In genomic region chr7:25159983-25160596, GRCh38 we compare ENCODE assay signal across 8 cellular contexts. TPM values are rescaled to one million over a fixed set of nuclear protein-coding genes. Genes with fewer than 3 reads are reported as not detected.
DNase-seq lines count a peak whose midpoint lies in the region; ATAC-seq, FAIRE-seq and TF ChIP-seq lines count a peak whose summit lies in the region.
"Not testable (repeated sequence)": the region's sequence is repeated elsewhere in the genome, so short reads cannot be mapped to it uniquely, and the experiment has no call there.

No MANE protein-coding gene starts in this region.

- H3K4me2 ChIP-seq in endothelial cell of umbilical vein (ENCODE audit: insufficient read depth, low read length): not testable (repeated sequence)

- FAIRE-seq in endothelial cell of umbilical vein (lab: Jason Lieb, UNC): not testable (repeated sequence)

- not testable (repeated sequence) for H2AFZ ChIP-seq in endothelial cell of umbilical vein (ENCODE audit: low read depth, low read length)

- not testable (repeated sequence) for H3K4me1 ChIP-seq in endothelial cell of umbilical vein (ENCODE audit: control insufficient read depth, extremely low read depth, insufficient read depth, low read length)

- DNase-seq in COLO829 (ENCODE audit: low spot score) (peak; percentile 67), NB4 (ENCODE audit: low read depth) (peak; percentile 74), NOMO-1 (lab: John Stamatoyannopoulos, UW; ENCODE audit: unreplicated experiment in 2 of 2) (peak; percentile 37 to 42), endothelial cell of umbilical vein (ENCODE audit: low read depth, low spot score) (peak; percentile 43), left kidney (ENCODE audit: low read depth, low spot score) (peak; percentile 64), smooth muscle cell of the brain vasculature (ENCODE audit: low read depth, low spot score) (peak; percentile 17)
- peak; percentile 8 to 33 for DNase-seq in activated CD4-positive, alpha-beta T cell treated with anti-CD3 and anti-CD28 coated beads for 4 hours

- not testable (repeated sequence) for H3K9me1 ChIP-seq in endothelial cell of umbilical vein (replicated peaks; ENCODE audit: control insufficient read depth, extremely low read depth, insufficient read depth, low read length)

- POLR2A ChIA-PET in endothelial cell of umbilical vein (lab: Charles Lee): not testable (repeated sequence)

- H3K36me3 ChIP-seq in endothelial cell of umbilical vein (ENCODE audit: control insufficient read depth in 2 of 2, extremely low read depth in 1 of 2, insufficient read depth in 2 of 2, low read length in 2 of 2): not testable (repeated sequence)

- peak; percentile 48 for ATAC-seq in GM21529 (IDR thresholded peaks at IDR 0.05; ENCODE audit: unreplicated experiment)

- not testable (repeated sequence) for H3K27me3 ChIP-seq in endothelial cell of umbilical vein (ENCODE audit: control insufficient read depth in 2 of 2, insufficient read depth in 2 of 2, low read length in 2 of 2)

- H3K79me2 ChIP-seq in endothelial cell of umbilical vein (ENCODE audit: control insufficient read depth, insufficient read depth, low read length): not testable (repeated sequence)

- not testable (repeated sequence) for H3K27ac ChIP-seq in endothelial cell of umbilical vein (ENCODE audit: insufficient read depth, low read depth, low read length)

- intact Hi-C loops in endothelial cell of umbilical vein (cut with micrococcal nuclease): loop anchor here (1.0 kb wide), 2 partner anchors 35 to 66 kb away; partner anchors contain the start of gene CYCS

- not testable (repeated sequence) for H4K20me1 ChIP-seq in endothelial cell of umbilical vein (replicated peaks; ENCODE audit: control insufficient read depth, extremely low read depth, insufficient read depth, low read length)

- dilution Hi-C loops in endothelial cell of umbilical vein (cut with MboI; ENCODE audit: extremely low pct_ligation_motif_present, low sequenced_read_pairs): not testable (repeated sequence)

- H3K9ac ChIP-seq in endothelial cell of umbilical vein (replicated peaks; ENCODE audit: extremely low read depth, insufficient read depth, low read length): not testable (repeated sequence)

- CTCF ChIA-PET in endothelial cell of umbilical vein (lab: Charles Lee): interaction anchor here (0.8 to 1.1 kb wide), 9 partner anchors 10 to 66 kb away, joined by 3 to 7 read pairs (median 4); partner anchors contain the start of gene CYCS

- TF ChIP-seq CTCF in NB4 (IDR thresholded peaks at IDR 0.05; ENCODE audit: low read depth, low read length) (peak; percentile 29), endothelial cell of umbilical vein (IDR thresholded peaks at IDR 0.05; ENCODE audit: extremely low read depth in 1 of 2, insufficient read depth in 1 of 2, low read depth in 1 of 2, low read length in 2 of 2) (peak in 1 of 2 donors; percentile 6)

- BruUV-seq in endothelial cell of umbilical vein (replicated peaks; lab: Mats Ljungman, UMichigan): not testable (repeated sequence)

- H3K4me3 ChIP-seq in NB4 (ENCODE audit: low read depth, low read length); endothelial cell of umbilical vein (replicated peaks in 1 of 3; ENCODE audit: insufficient read depth in 1 of 3, low read depth in 1 of 3, low read length in 3 of 3): not testable (repeated sequence)

- not testable (repeated sequence) for TF ChIP-seq POLR2A in NB4 (IDR thresholded peaks at IDR 0.05; ENCODE audit: extremely low read depth, insufficient read length); endothelial cell of umbilical vein (IDR thresholded peaks at IDR 0.05; ENCODE audit: low read depth, low read length)

- H3K9me3 ChIP-seq in endothelial cell of umbilical vein (replicated peaks; ENCODE audit: control insufficient read depth, insufficient read depth, low read length): not testable (repeated sequence)

RNA-seq across cellular contexts. Expression of gene CYCS, which starts 35.0 kb away (rescaled TPM):
- total RNA-seq in endothelial cell of umbilical vein: 134 and 143 TPM in 2 replicates
- 12.3 and 21.4 TPM in 2 replicates for polyA plus RNA-seq in endothelial cell of umbilical vein
- polyA plus RNA-seq in endothelial cell of umbilical vein (2011; cell fraction: cytosol; rRNA removed): 39.3 and 43.4 TPM in 2 replicates
- polyA plus RNA-seq in endothelial cell of umbilical vein (2011; cell fraction: nucleus; rRNA removed): 15.7 and 20.1 TPM in 2 replicates
- 87.5 and 158 TPM in 2 replicates for polyA plus RNA-seq in endothelial cell of umbilical vein (2012)
- 9.5 and 11.0 TPM in 2 replicates for polyA minus RNA-seq in endothelial cell of umbilical vein
- 31.6 TPM for polyA minus RNA-seq in endothelial cell of umbilical vein (2011; cell fraction: cytosol; rRNA and poly(A)+ RNA removed)
- 10.5 and 17.1 TPM in 2 replicates for polyA minus RNA-seq in endothelial cell of umbilical vein (2011; cell fraction: nucleus; rRNA and poly(A)+ RNA removed)

Comparison
In these comparisons a context has a peak if more than half of its experiments do, and no peak if none do; other contexts are left out.
1. DNase-seq: peak in every context shown above with its lines; median percentile 74 in NB4; 67 in COLO829; 64 in left kidney; 43 in endothelial cell of umbilical vein; 40 in NOMO-1; 20 in activated CD4-positive, alpha-beta T cell treated with anti-CD3 and anti-CD28 coated beads for 4 hours; 17 in smooth muscle cell of the brain vasculature.